In genomic region chr16:2008631-2009301, GRCh38 we compare ENCODE assay signal across 6 cellular contexts. TPM values are rescaled to one million over a fixed set of nuclear protein-coding genes. Genes with fewer than 3 reads are reported as not detected.
A peak's percentile ranks its signal among the peaks of the same experiment; 100 is the strongest.
DNase-seq lines count a peak whose midpoint lies in the region; FAIRE-seq and TF ChIP-seq lines count a peak whose summit lies in the region.

No MANE protein-coding gene starts in this region.

- no peak for TF ChIP-seq CTCF in GM12864 (IDR thresholded peaks at IDR 0.05; ENCODE audit: low read depth, low read length, missing control alignments)
- no peak for TF ChIP-seq CTCF in epithelial cell of proximal tubule (conservative IDR thresholded peaks at IDR 0.05; ENCODE audit: low read depth, low read length)

- H3K36me3 ChIP-seq in small intestine (ENCODE audit: control insufficient read depth in 2 of 2, insufficient read depth in 2 of 2, low read length in 2 of 2), result no peaks in the 10 kb centered on the region

- peak overlapping the region; percentile 83 for H3K4me3 ChIP-seq in GM12864 (ENCODE audit: low read depth, low read length)
- peak overlapping the region; percentile 85 for H3K4me3 ChIP-seq in epithelial cell of proximal tubule (ENCODE audit: low read depth, low read length)
- H3K4me3 ChIP-seq in small intestine (ENCODE audit: low read depth in 1 of 2, low read length in 2 of 2), result peak overlapping the region; percentile 85 to 98

- DNase-seq in GM12864 (ENCODE audit: low read depth) (no peak), NCI-H69 (lab: John Stamatoyannopoulos, UW) (peak; percentile 57), epithelial cell of proximal tubule (ENCODE audit: low read depth) (no peak), small intestine (peak; percentile 39), glomerular visceral epithelial cell (ENCODE audit: extremely low spot score) (no peak), H4 (ENCODE audit: low spot score) (no peak)

- no peaks in the 10 kb centered on the region for H3K9me3 ChIP-seq in small intestine (ENCODE audit: control insufficient read depth, low read depth)

- no peaks in the 10 kb centered on the region for H3K27me3 ChIP-seq in small intestine (ENCODE audit: control insufficient read depth in 2 of 2, insufficient read depth in 2 of 2, low read length in 2 of 2)

- no peak for FAIRE-seq in small intestine (lab: Jason Lieb, UNC)

- H3K4me1 ChIP-seq in small intestine (ENCODE audit: control insufficient read depth in 2 of 2, insufficient read depth in 1 of 2, low read depth in 1 of 2, low read length in 1 of 2), result peaks cover 0 to 15% of the 10 kb centered on the region in 2 donors

- peak overlapping the region; percentile 94 to 96 for H3K27ac ChIP-seq in small intestine (ENCODE audit: low read depth in 1 of 2, low read length in 1 of 2)

- 1 to 3% (median 2%) methylated on average over 29 of the region's 29 CpGs for WGBS in small intestine, 3 donors

RNA-seq across cellular contexts. Expression of gene ZNF598, which starts 0.9 kb away (rescaled TPM):
- 48.8 and 66.9 TPM in 2 replicates for total RNA-seq in epithelial cell of proximal tubule
- polyA plus RNA-seq in small intestine, result 10 to 100 TPM; 27.6 to 51.9 (median 31.8) TPM
- 5.5 and 10.4 TPM in 2 replicates for total RNA-seq in H4 (2014; rRNA removed; shearing (Covaris generic))

RNA-seq across cellular contexts. Expression of gene NPW, which starts 10.8 kb away (rescaled TPM):
- 0.46 and 2.4 TPM in 2 replicates for total RNA-seq in epithelial cell of proximal tubule
- polyA plus RNA-seq in small intestine, result under 1 TPM in 2 of 3 donors, not detected in 1; 0.48 to 0.81 TPM
- 2.7 TPM in 1 of 2 replicates, not detected in the other for total RNA-seq in H4 (2014; rRNA removed; shearing (Covaris generic))

RNA-seq across cellular contexts. Expression of gene NHERF2, which starts 17.9 kb away (rescaled TPM):
- total RNA-seq in epithelial cell of proximal tubule, result 29.9 and 42.2 TPM in 2 replicates
- 10 to 100 TPM; 15.7 to 76.1 (median 54.3) TPM for polyA plus RNA-seq in small intestine
- 33.1 and 33.7 TPM in 2 replicates for total RNA-seq in H4 (2014; rRNA removed; shearing (Covaris generic))

RNA-seq across cellular contexts. Expression of gene SYNGR3, which starts 19.0 kb away (rescaled TPM):
- 8.5 and 22.0 TPM in 2 replicates for total RNA-seq in epithelial cell of proximal tubule
- 1 to 10 TPM in 2 of 3 donors, under 1 TPM in 1; 0.45 to 5.4 (median 1.1) TPM for polyA plus RNA-seq in small intestine
- 3.4 and 7.7 TPM in 2 replicates for total RNA-seq in H4 (2014; rRNA removed; shearing (Covaris generic))

RNA-seq across cellular contexts. Expression of gene GFER, which starts 24.8 kb away (rescaled TPM):
- 21.5 and 36.3 TPM in 2 replicates for total RNA-seq in epithelial cell of proximal tubule
- polyA plus RNA-seq in small intestine, result 100 to 1,000 TPM in 2 of 3 donors, 10 to 100 TPM in 1; 58.0 to 261 (median 131) TPM
- 13.4 and 15.1 TPM in 2 replicates for total RNA-seq in H4 (2014; rRNA removed; shearing (Covaris generic))

Comparison
In these comparisons a context has a peak if more than half of its experiments do, and no peak if none do; other contexts are left out.
1. DNase-seq: peak in NCI-H69 (single experiment) and small intestine (single experiment); none in GM12864 (single experiment), epithelial cell of proximal tubule (single experiment), glomerular visceral epithelial cell (single experiment) and H4 (single experiment).
2. Peak in every context shown above with its lines, with median percentiles within 50 percentile points of each other: H3K4me3 ChIP-seq.